ENCODE assay signal across 8 cellular contexts in the genomic region with DNA sequence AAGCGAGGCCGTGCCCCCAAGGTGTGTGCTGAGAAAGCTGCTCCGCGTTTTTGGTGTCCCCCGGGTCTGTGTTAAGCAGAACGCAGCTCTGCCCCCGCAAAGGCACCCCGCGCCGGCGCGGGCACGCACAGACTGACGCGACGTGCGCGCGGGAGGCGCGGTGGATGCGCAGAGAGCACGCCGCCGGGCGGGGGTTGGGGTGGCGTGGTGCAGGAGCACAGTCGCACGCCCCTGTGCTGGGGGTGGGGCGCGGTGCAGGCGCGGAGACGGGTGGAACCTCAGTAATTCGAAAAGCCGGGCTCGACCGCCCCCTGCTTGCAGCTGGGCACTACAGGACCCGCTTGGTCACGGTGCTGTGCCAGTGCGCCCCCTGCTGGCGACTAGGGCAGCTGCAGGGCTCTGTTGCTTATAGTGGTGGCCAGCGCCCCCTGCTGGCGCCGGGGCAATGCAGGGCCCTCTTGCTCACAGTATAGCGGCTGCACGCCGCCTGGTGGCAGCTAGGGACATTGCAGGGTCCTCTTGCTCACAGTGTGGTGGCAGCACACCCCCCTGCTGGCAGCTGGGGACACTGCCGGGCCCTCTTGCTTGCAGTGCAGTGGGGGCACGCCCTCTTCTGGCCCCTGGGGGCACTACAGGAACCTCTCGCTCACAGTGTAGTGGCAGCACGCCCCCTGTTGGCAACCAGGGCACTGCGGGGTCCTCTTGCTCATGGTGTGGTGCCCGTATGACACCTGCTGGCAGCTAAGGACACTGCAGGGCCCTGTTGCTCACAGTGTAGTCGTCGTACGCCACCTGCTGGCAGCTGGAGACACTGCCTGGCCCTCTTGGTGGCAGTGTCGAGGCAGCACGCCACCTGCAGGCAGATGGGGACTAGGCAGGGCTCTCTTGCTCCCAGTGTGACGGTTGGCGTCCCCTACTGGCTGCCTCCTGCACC.
A peak's percentile ranks its signal among the peaks of the same experiment; 100 is the strongest.
DNase-seq lines count a peak whose midpoint lies in the region; ATAC-seq and TF ChIP-seq lines count a peak whose summit lies in the region.
"Not testable (repeated sequence)": the region's sequence is repeated elsewhere in the genome, so short reads cannot be mapped to it uniquely, and the experiment has no call there.

No MANE protein-coding gene starts in this region.

- H3K36me3 Mint-ChIP-seq in natural killer cell treated with Interleukin-12 subunit alpha and Interleukin-12 subunit beta and Interleukin-15 and Interleukin-18, amount 100 ng/mL, for 72 hours: not testable (repeated sequence)

- peak; percentile 80 for TF ChIP-seq CTCF in GM12873 (IDR thresholded peaks at IDR 0.05; ENCODE audit: insufficient read depth, low read depth, low read length, missing control alignments)
- TF ChIP-seq CTCF in HL-60 (IDR thresholded peaks at IDR 0.05; ENCODE audit: insufficient read depth, low read length): not testable (repeated sequence)
- peak; percentile 44 for TF ChIP-seq CTCF in RWPE1 (conservative IDR thresholded peaks at IDR 0.05; ENCODE audit: low read depth)
- peak; percentile 10 for TF ChIP-seq CTCF in epithelial cell of esophagus (IDR thresholded peaks at IDR 0.05; ENCODE audit: insufficient read depth, low read depth, low read length, missing control alignments)

- peaks cover 3 to 10% of the 10 kb centered on the region in 2 donors for H3K4me1 Mint-ChIP-seq in natural killer cell treated with Interleukin-12 subunit alpha and Interleukin-12 subunit beta and Interleukin-15 and Interleukin-18, amount 100 ng/mL, for 72 hours (ENCODE audit: low read depth in 2 of 2)

- not testable (repeated sequence) for H3K4me3 Mint-ChIP-seq in natural killer cell treated with Interleukin-12 subunit alpha and Interleukin-12 subunit beta and Interleukin-15 and Interleukin-18, amount 100 ng/mL, for 72 hours

- ATAC-seq in natural killer cell treated with Interleukin-12 subunit alpha and Interleukin-12 subunit beta and Interleukin-15 and Interleukin-18, amount 100 ng/mL, for 72 hours: peak; percentile 94 to 95

- H3K27ac Mint-ChIP-seq in natural killer cell treated with Interleukin-12 subunit alpha and Interleukin-12 subunit beta and Interleukin-15 and Interleukin-18, amount 100 ng/mL, for 72 hours: not testable (repeated sequence)

- CTCF ChIA-PET in RWPE1 (lab: Yijun Ruan, JAX): not testable (repeated sequence)

- H3K27ac ChIP-seq in HL-60 (replicated peaks); RWPE1: not testable (repeated sequence)

- H3K4me3 ChIP-seq in HL-60 (replicated peaks; ENCODE audit: insufficient read depth, low read length); epithelial cell of esophagus (ENCODE audit: low read length): not testable (repeated sequence)

- POLR2A ChIA-PET in RWPE1 (lab: Yijun Ruan, JAX; ENCODE audit: low non-redundant PET): not testable (repeated sequence)

- peaks cover 13 to 17% of the 10 kb centered on the region in 2 donors for H3K27me3 Mint-ChIP-seq in natural killer cell treated with Interleukin-12 subunit alpha and Interleukin-12 subunit beta and Interleukin-15 and Interleukin-18, amount 100 ng/mL, for 72 hours

- DNase-seq in GOT3 (lab: John Stamatoyannopoulos, UW) (peak; percentile 22), HL-60 (ENCODE audit: low read depth in 1 of 2, low spot score in 1 of 2) (peak; percentile 32 to 79), epithelial cell of esophagus (ENCODE audit: low read depth) (peak; percentile 22)
- not testable (repeated sequence) for DNase-seq in RWPE1 (ENCODE audit: low spot score)
- DNase-seq in activated CD8-positive, alpha-beta memory T cell treated with anti-CD3 and anti-CD28 coated beads, Interleukin-2, amount 50 U/mL, for 48 hours: peak; percentile 97
- DNase-seq in natural killer cell treated with Interleukin-12 subunit alpha and Interleukin-12 subunit beta and Interleukin-15 and Interleukin-18, amount 100 ng/mL, for 72 hours (ENCODE audit: low spot score): peak; percentile 80
- DNase-seq in stimulated activated naive CD4-positive, alpha-beta T cell (lab: John Stamatoyannopoulos, UW): peak in 5 of 6 experiments; percentile 14 to 52 (median 20)

- H3K9me3 Mint-ChIP-seq in natural killer cell treated with Interleukin-12 subunit alpha and Interleukin-12 subunit beta and Interleukin-15 and Interleukin-18, amount 100 ng/mL, for 72 hours: not testable (repeated sequence)

- not testable (repeated sequence) for H3K27me3 ChIP-seq in HL-60 (ENCODE audit: insufficient read depth, poor library complexity, severe bottlenecking)
